19 cellular contexts compared by ENCODE assay signal in genomic region chr7:140260338-140260737, GRCh38.
A peak's percentile ranks its signal among the peaks of the same experiment; 100 is the strongest.
DNase-seq lines count a peak whose midpoint lies in the region; ATAC-seq, FAIRE-seq and TF ChIP-seq lines count a peak whose summit lies in the region.
"Had no signal": no experiment of that assay in that cellular context is flagged by ENCODE, and none has a peak within 500 bp of the region (broad histone marks: within the 10 kb centered on the region; RNA-seq: fewer than 3 reads in every experiment).

No MANE protein-coding gene starts in this region.

- intact Hi-C loops in CD8-positive, alpha-beta T cell (cut with DNase I, micrococcal nuclease) = loop anchor here in 1 of 2 experiments (5.0 kb wide), 1 partner anchor 42 kb away; no protein-coding TSS in a partner anchor
- intact Hi-C loops in K562 (cut with micrococcal nuclease) (no loop called here), OCI-LY7 (cut with micrococcal nuclease; ENCODE audit: unreplicated experiment) (no loop called here)

- POLR2A ChIA-PET in CD8-positive, alpha-beta T cell (lab: Charles Lee) = interaction anchor here (2.1 to 5.4 kb wide), 2 partner anchors 29 to 83 kb away, joined by 7 to 37 read pairs; partner anchors contain the start of gene KDM7A
- POLR2A ChIA-PET in K562 (lab: Yijun Ruan, JAX) (interaction anchor here (0.7 to 1.2 kb wide), 3 partner anchors 10 to 18 kb away, joined by 3 to 4 read pairs (median 3); no protein-coding TSS in a partner anchor), OCI-LY7 (lab: Charles Lee) (no interaction called here)
- POLR2A ChIA-PET in naive thymus-derived CD8-positive, alpha-beta T cell (lab: Charles Lee) = interaction anchor here (0.6 to 3.3 kb wide), 3 partner anchors 13 to 35 kb away, joined by 3 to 16 read pairs (median 3); no protein-coding TSS in a partner anchor

- H3K9me2 ChIP-seq in OCI-LY7 (ENCODE audit: insufficient read depth, low read length) = no peaks in the 10 kb centered on the region

- H3K27me3 Mint-ChIP-seq in CD8-positive, alpha-beta T cell (ENCODE audit: low read depth) = no peaks in the 10 kb centered on the region
- no peaks in the 10 kb centered on the region for H3K27me3 Mint-ChIP-seq in naive thymus-derived CD8-positive, alpha-beta T cell
- H3K27me3 Mint-ChIP-seq: stimulated activated naive CD8-positive, alpha-beta T cell treated with anti-CD3 and anti-CD28 coated beads, Interleukin-15, Interleukin-2, amounts not matched to agents 100 ng/mL and 50 ng/mL, for 24 hours; T-cell; type B pancreatic cell had no signal

- ATAC-seq in CD8-positive, alpha-beta T cell = no peak
- peak; percentile 22 for ATAC-seq in K562
- no peak for ATAC-seq in naive thymus-derived CD8-positive, alpha-beta T cell
- ATAC-seq: T-cell had no signal

- no peak for TF ChIP-seq EP300 in K562 (IDR thresholded peaks at IDR 0.05; ENCODE audit: low read length)

- H3K27me3 ChIP-seq in CD8-positive, alpha-beta T cell (ENCODE audit: insufficient read depth, low read length) = no peaks in the 10 kb centered on the region
- no peaks in the 10 kb centered on the region for H3K27me3 ChIP-seq in K562 (ENCODE audit: control insufficient read depth in 2 of 2, insufficient read depth in 2 of 2, low read length in 2 of 2)
- H3K27me3 ChIP-seq: ovary had no signal

- BruUV-seq in K562 (replicated peaks; lab: Mats Ljungman, UMichigan) = no TSS peak
- no TSS peak for BruUV-seq in OCI-LY7 (replicated peaks; lab: Mats Ljungman, UMichigan)

- TF ChIP-seq RAD21 in K562 (CRISPR knock-in tag; conservative IDR thresholded peaks at IDR 0.05 in 1 of 2, IDR thresholded peaks at IDR 0.05 in 1 of 2) = no peak

- H4K20me1 ChIP-seq in K562 (replicated peaks; ENCODE audit: control insufficient read depth, insufficient read depth, low read length) = no peaks in the 10 kb centered on the region
- no peaks in the 10 kb centered on the region for H4K20me1 ChIP-seq in OCI-LY7 (ENCODE audit: insufficient read depth, low read length)

- H3K4me2 ChIP-seq in K562 (ENCODE audit: insufficient read depth, low read length) (no peak overlapping the region), OCI-LY7 (ENCODE audit: low read length) (no peak overlapping the region)

- H3K36me3 ChIP-seq in CD8-positive, alpha-beta T cell (ENCODE audit: insufficient read depth, low read length) = no peaks in the 10 kb centered on the region
- H3K36me3 ChIP-seq in K562 (ENCODE audit: control insufficient read depth, insufficient read depth, low read length) = no peaks in the 10 kb centered on the region
- no peaks in the 10 kb centered on the region for H3K36me3 ChIP-seq in OCI-LY7 (ENCODE audit: insufficient read depth, low read length)
- H3K36me3 ChIP-seq: ovary had no signal

- H3K9me3 Mint-ChIP-seq in CD8-positive, alpha-beta T cell = peaks cover 6% of the 10 kb centered on the region
- H3K9me3 Mint-ChIP-seq in naive thymus-derived CD8-positive, alpha-beta T cell = peaks cover 0 to 4% (median 1%) of the 10 kb centered on the region in 9 donors

- CTCF ChIA-PET in CD8-positive, alpha-beta T cell (lab: Charles Lee) = interaction anchor here (1.1 kb wide), 1 partner anchor 641 kb away, joined by 3 read pairs; no protein-coding TSS in a partner anchor
- CTCF ChIA-PET in K562 (lab: Yijun Ruan, JAX; ENCODE audit: low intra/inter-chr PET ratio) (no interaction called here), OCI-LY7 (lab: Charles Lee; ENCODE audit: unreplicated experiment) (no interaction called here)

- H3K9ac ChIP-seq in K562 (ENCODE audit: insufficient read depth in 1 of 2, low read depth in 2 of 2, low read length in 2 of 2) = peak overlapping the region in 1 of 2 experiments; percentile 53; a peak in 2 of 4 replicates

- FAIRE-seq in K562 (lab: Jason Lieb, UNC) = no peak
- FAIRE-seq: D721Med, GM12891 had no signal

- peaks cover 6% of the 10 kb centered on the region for H3K9me3 ChIP-seq in CD8-positive, alpha-beta T cell (ENCODE audit: low read length)
- H3K9me3 ChIP-seq in K562 (replicated peaks; ENCODE audit: control insufficient read depth, insufficient read depth, low read depth, low read length) (no peaks in the 10 kb centered on the region), OCI-LY7 (ENCODE audit: low read length) (no peaks in the 10 kb centered on the region)
- H3K9me3 ChIP-seq: ovary had no signal

- H3K79me2 ChIP-seq in K562 (ENCODE audit: control insufficient read depth, insufficient read depth, low read length) (no peaks in the 10 kb centered on the region), OCI-LY7 (ENCODE audit: insufficient read depth, low read depth, low read length) (no peaks in the 10 kb centered on the region)

- H2AFZ ChIP-seq in K562 (ENCODE audit: low read depth, low read length) (peak overlapping the region; percentile 37; the same call in 1 of the 2 replicates), OCI-LY7 (ENCODE audit: low read length) (no peak overlapping the region)

- DNase-seq in CD8-positive, alpha-beta T cell = no peak
- DNase-seq in DMS153 treated with DMSO at 0.1 percent for 48 hours (lab: John Stamatoyannopoulos, UW; ENCODE audit: unreplicated experiment) (peak; percentile 91), K562 (ENCODE audit: extremely low read depth in 1 of 4, low spot score in 3 of 4) (peak in 1 of 4 experiments; percentile 10), OCI-LY7 (ENCODE audit: low spot score) (no peak), COLO829 (ENCODE audit: low spot score) (no peak), NCI-H82 treated with DMSO at 0.1 percent for 48 hours (lab: John Stamatoyannopoulos, UW; ENCODE audit: unreplicated experiment) (no peak)
- no peak for DNase-seq in naive thymus-derived CD8-positive, alpha-beta T cell
- DNase-seq: activated naive CD4-positive, alpha-beta T cell treated with Interleukin-2 at 50 U/mL for 16 hours; activated T-cell treated with anti-CD3 and anti-CD28 coated beads for 4 hours; aorta; cerebellar nuclear complex; endodermal cell; ovary; SHP77; T-cell had no signal

- peaks cover 49% of the 10 kb centered on the region for H3K4me1 Mint-ChIP-seq in CD8-positive, alpha-beta T cell (ENCODE audit: low read depth)
- H3K4me1 Mint-ChIP-seq in naive thymus-derived CD8-positive, alpha-beta T cell = peaks cover 33 to 56% (median 53%) of the 10 kb centered on the region in 4 donors

- 37% methylated on average over 8 of the region's 8 CpGs for WGBS in K562 (ENCODE audit: insufficient coverage, low coverage, missing lambda C conversion rate)

- H3K4me3 Mint-ChIP-seq in CD8-positive, alpha-beta T cell = no peak overlapping the region
- H3K4me3 Mint-ChIP-seq in naive thymus-derived CD8-positive, alpha-beta T cell = peak overlapping the region in 1 of 10 donors; percentile 10
- H3K4me3 Mint-ChIP-seq: endodermal cell; stimulated activated naive CD8-positive, alpha-beta T cell treated with anti-CD3 and anti-CD28 coated beads, Interleukin-15, Interleukin-2, amounts not matched to agents 100 ng/mL and 50 ng/mL, for 24 hours; T-cell; type B pancreatic cell had no signal

- H3K4me3 ChIP-seq in CD8-positive, alpha-beta T cell (ENCODE audit: low read depth, low read length) = no peak overlapping the region
- H3K4me3 ChIP-seq in K562 (no peak overlapping the region), OCI-LY7 (ENCODE audit: low read depth, low read length, poor library complexity, severe bottlenecking) (no peak overlapping the region)
- H3K4me3 ChIP-seq: ovary had no signal

- H3K27ac ChIP-seq in CD8-positive, alpha-beta T cell (ENCODE audit: low read depth, low read length) = no peak overlapping the region
- no peak overlapping the region for H3K27ac ChIP-seq in K562 (ENCODE audit: extremely low read depth, low read depth, low read length)
- H3K27ac ChIP-seq in OCI-LY7 (ENCODE audit: low read depth, low read length, poor library complexity, severe bottlenecking) = no peak overlapping the region
- H3K27ac ChIP-seq: ovary had no signal

- H3K27ac Mint-ChIP-seq in CD8-positive, alpha-beta T cell = peak overlapping the region; percentile 32
- H3K27ac Mint-ChIP-seq in naive thymus-derived CD8-positive, alpha-beta T cell = peak overlapping the region in 7 of 10 donors; percentile 6 to 95 (median 47)
- H3K27ac Mint-ChIP-seq: endodermal cell; stimulated activated naive CD8-positive, alpha-beta T cell treated with anti-CD3 and anti-CD28 coated beads, Interleukin-15, Interleukin-2, amounts not matched to agents 100 ng/mL and 50 ng/mL, for 24 hours; type B pancreatic cell had no signal

- in situ Hi-C loops in K562 (cut with MboI) = no loop called here

- no peak for TF ChIP-seq POLR2A in K562 (conservative IDR thresholded peaks at IDR 0.05)

- H3K36me3 Mint-ChIP-seq in CD8-positive, alpha-beta T cell = no peaks in the 10 kb centered on the region
- no peaks in the 10 kb centered on the region for H3K36me3 Mint-ChIP-seq in naive thymus-derived CD8-positive, alpha-beta T cell
- H3K36me3 Mint-ChIP-seq: T-cell, type B pancreatic cell had no signal

- no peak for TF ChIP-seq CTCF in CD8-positive, alpha-beta T cell (IDR thresholded peaks at IDR 0.05)
- TF ChIP-seq CTCF in K562 (IDR thresholded peaks at IDR 0.05 in 2 of 3, conservative IDR thresholded peaks at IDR 0.05 in 1 of 3; ENCODE audit: insufficient read depth in 2 of 3, low read depth in 1 of 3, low read length in 3 of 3) (no peak), OCI-LY7 (conservative IDR thresholded peaks at IDR 0.05; ENCODE audit: low read length) (no peak)

- H3K4me1 ChIP-seq in CD8-positive, alpha-beta T cell (ENCODE audit: insufficient read depth, low read length) = peaks cover 47% of the 10 kb centered on the region
- H3K4me1 ChIP-seq in K562 (replicated peaks in 1 of 2; ENCODE audit: control insufficient read depth in 2 of 2, insufficient read depth in 2 of 2, low read length in 2 of 2) (peaks cover 0 to 3% of the 10 kb centered on the region in 2 experiments; a peak in 2 of 5 replicates), OCI-LY7 (ENCODE audit: insufficient read depth, low read length, poor library complexity, severe bottlenecking) (no peaks in the 10 kb centered on the region)

- H3K9me1 ChIP-seq in K562 (ENCODE audit: control insufficient read depth, insufficient read depth, low read length) = no peaks in the 10 kb centered on the region

TF ChIP-seq in K562, 482 proteins besides CTCF, POLR2A, EP300 and RAD21:
- TF ChIP-seq ZZZ3 (IDR thresholded peaks at IDR 0.05) = no peak
- no peak for TF ChIP-seq LCOR (CRISPR knock-in tag; IDR thresholded peaks at IDR 0.05)
- no peak for TF ChIP-seq ZNF695 (CRISPR knock-in tag; IDR thresholded peaks at IDR 0.05)
- TF ChIP-seq, protein P1, sequence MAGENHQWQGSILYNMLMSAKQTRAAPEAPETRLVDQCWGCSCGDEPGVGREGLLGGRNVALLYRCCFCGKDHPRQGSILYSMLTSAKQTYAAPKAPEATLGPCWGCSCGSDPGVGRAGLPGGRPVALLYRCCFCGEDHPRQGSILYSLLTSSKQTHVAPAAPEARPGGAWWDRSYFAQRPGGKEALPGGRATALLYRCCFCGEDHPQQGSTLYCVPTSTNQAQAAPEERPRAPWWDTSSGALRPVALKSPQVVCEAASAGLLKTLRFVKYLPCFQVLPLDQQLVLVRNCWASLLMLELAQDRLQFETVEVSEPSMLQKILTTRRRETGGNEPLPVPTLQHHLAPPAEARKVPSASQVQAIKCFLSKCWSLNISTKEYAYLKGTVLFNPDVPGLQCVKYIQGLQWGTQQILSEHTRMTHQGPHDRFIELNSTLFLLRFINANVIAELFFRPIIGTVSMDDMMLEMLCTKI (IDR thresholded peaks at IDR 0.05; ENCODE audit: partially characterized antibody) = no peak
- no peak for TF ChIP-seq ZC3H11A (IDR thresholded peaks at IDR 0.05; ENCODE audit: low read depth, low read length)
- no peak for TF ChIP-seq TCFL5 (CRISPR knock-in tag; conservative IDR thresholded peaks at IDR 0.05)
TF ChIP-seq in K562: peak in this region for 0.
